In genomic region chr21:34553199-34553952, GRCh38 we compare ENCODE assay signal across 10 cellular contexts. TPM values are rescaled to one million over a fixed set of nuclear protein-coding genes. Genes with fewer than 3 reads are reported as not detected.
DNase-seq lines count a peak whose midpoint lies in the region; ATAC-seq and TF ChIP-seq lines count a peak whose summit lies in the region.
"Had no signal": no experiment of that assay in that cellular context is flagged by ENCODE, and none has a peak within 500 bp of the region (broad histone marks: within the 10 kb centered on the region; RNA-seq: fewer than 3 reads in every experiment).

No MANE protein-coding gene starts in this region.

- peaks cover 9 to 20% (median 18%) of the 10 kb centered on the region in 4 donors for H3K4me1 ChIP-seq in esophagus muscularis mucosa
- H3K4me1 ChIP-seq: parathyroid adenoma had no signal

- no peak for ATAC-seq in GM21737 (IDR thresholded peaks at IDR 0.05; ENCODE audit: unreplicated experiment)

- no peak for TF ChIP-seq EP300 in esophagus muscularis mucosa (IDR thresholded peaks at IDR 0.05)

- H3K4me3 ChIP-seq in esophagus muscularis mucosa = no peak overlapping the region

- CTCF ChIA-PET in RWPE1 (lab: Yijun Ruan, JAX) = interaction anchor here (1.4 kb wide), 1 partner anchor 50 kb away, joined by 8 read pairs; no protein-coding TSS in a partner anchor

- intact Hi-C loops in esophagus muscularis mucosa (cut with DNase I) = no loop called here

- TF ChIP-seq CTCF in RWPE1 (conservative IDR thresholded peaks at IDR 0.05; ENCODE audit: low read depth) (no peak), esophagus muscularis mucosa (IDR thresholded peaks at IDR 0.05) (no peak)

- no peaks in the 10 kb centered on the region for H3K9me3 ChIP-seq in esophagus muscularis mucosa

- WGBS in esophagus muscularis mucosa = 71% methylated on average over 8 of the region's 8 CpGs

- H3K27me3 ChIP-seq in esophagus muscularis mucosa = no peaks in the 10 kb centered on the region

- DNase-seq in GM04503 (ENCODE audit: low read depth) (peak; percentile 15), RWPE1 (ENCODE audit: low spot score) (peak; percentile 53), esophagus muscularis mucosa (ENCODE audit: extremely low spot score) (no peak), pulmonary artery endothelial cell (ENCODE audit: low read depth, low spot score) (peak; percentile 52), anterior cingulate cortex (lab: John Stamatoyannopoulos, UW) (no peak), NCI-H1092 treated with DMSO at 0.1 percent for 48 hours (lab: John Stamatoyannopoulos, UW) (no peak)
- DNase-seq in activated CD4-positive, CD25-positive, alpha-beta regulatory T cell treated with anti-CD3 and anti-CD28 coated beads, Interleukin-2, amount 50 U/mL, for 72 hours = no peak
- DNase-seq: NCI-H2171 treated with DMSO at 0.1 percent for 48 hours had no signal

- TF ChIP-seq POLR2A in esophagus muscularis mucosa (IDR thresholded peaks at IDR 0.05; ENCODE audit: low read depth) = no peak

- H3K27ac ChIP-seq in RWPE1 = peak overlapping the region; percentile 38; the same call in 1 of the 2 replicates
- peak overlapping the region; percentile 37 to 64 (median 64) for H3K27ac ChIP-seq in esophagus muscularis mucosa (replicated peaks in 1 of 4)
- H3K27ac ChIP-seq: parathyroid adenoma had no signal

- POLR2A ChIA-PET in RWPE1 (lab: Yijun Ruan, JAX; ENCODE audit: low non-redundant PET) = no interaction called here

- no peaks in the 10 kb centered on the region for H3K36me3 ChIP-seq in esophagus muscularis mucosa

RNA-seq across cellular contexts. Expression of gene KCNE1, which starts 41.4 kb away (rescaled TPM):
- 1 to 10 TPM; 1.5 to 2.9 (median 2.2) TPM for total RNA-seq in esophagus muscularis mucosa
- 0.13 and 0.14 TPM in 2 replicates for total RNA-seq in pulmonary artery endothelial cell

Comparison
In these comparisons a context has a peak if more than half of its experiments do, and no peak if none do; other contexts are left out.
1. DNase-seq: peak in GM04503 (single experiment), RWPE1 (single experiment) and pulmonary artery endothelial cell (single experiment); none in esophagus muscularis mucosa (single experiment), anterior cingulate cortex (0 of 58), activated CD4-positive, CD25-positive, alpha-beta regulatory T cell treated with anti-CD3 and anti-CD28 coated beads, Interleukin-2, amount 50 U/mL, for 72 hours (single experiment) and NCI-H1092 treated with DMSO at 0.1 percent for 48 hours (single experiment).